1 cellular context compared by ENCODE assay signal in genomic region chr13:44191504-44192171, GRCh38.
TF ChIP-seq lines count a peak whose summit lies in the region.

No MANE protein-coding gene starts in this region.

TF ChIP-seq in GM23338, 12 proteins besides CTCF, POLR2A, EP300 and RAD21 (continued from another document):
- TF ChIP-seq ZNF462 (CRISPR knock-in tag; IDR thresholded peaks at IDR 0.05) (peak; percentile 53; the same call in 1 of the 2 replicates), NANOG (IDR thresholded peaks at IDR 0.05; ENCODE audit: borderline replicate concordance) (no peak), ZNF114 (CRISPR knock-in tag; IDR thresholded peaks at IDR 0.05) (0 out of 2 replicates have a peak, but pooled peaks have one; percentile 34)
